ENCODE assay signal across 10 cellular contexts in the genomic region with DNA sequence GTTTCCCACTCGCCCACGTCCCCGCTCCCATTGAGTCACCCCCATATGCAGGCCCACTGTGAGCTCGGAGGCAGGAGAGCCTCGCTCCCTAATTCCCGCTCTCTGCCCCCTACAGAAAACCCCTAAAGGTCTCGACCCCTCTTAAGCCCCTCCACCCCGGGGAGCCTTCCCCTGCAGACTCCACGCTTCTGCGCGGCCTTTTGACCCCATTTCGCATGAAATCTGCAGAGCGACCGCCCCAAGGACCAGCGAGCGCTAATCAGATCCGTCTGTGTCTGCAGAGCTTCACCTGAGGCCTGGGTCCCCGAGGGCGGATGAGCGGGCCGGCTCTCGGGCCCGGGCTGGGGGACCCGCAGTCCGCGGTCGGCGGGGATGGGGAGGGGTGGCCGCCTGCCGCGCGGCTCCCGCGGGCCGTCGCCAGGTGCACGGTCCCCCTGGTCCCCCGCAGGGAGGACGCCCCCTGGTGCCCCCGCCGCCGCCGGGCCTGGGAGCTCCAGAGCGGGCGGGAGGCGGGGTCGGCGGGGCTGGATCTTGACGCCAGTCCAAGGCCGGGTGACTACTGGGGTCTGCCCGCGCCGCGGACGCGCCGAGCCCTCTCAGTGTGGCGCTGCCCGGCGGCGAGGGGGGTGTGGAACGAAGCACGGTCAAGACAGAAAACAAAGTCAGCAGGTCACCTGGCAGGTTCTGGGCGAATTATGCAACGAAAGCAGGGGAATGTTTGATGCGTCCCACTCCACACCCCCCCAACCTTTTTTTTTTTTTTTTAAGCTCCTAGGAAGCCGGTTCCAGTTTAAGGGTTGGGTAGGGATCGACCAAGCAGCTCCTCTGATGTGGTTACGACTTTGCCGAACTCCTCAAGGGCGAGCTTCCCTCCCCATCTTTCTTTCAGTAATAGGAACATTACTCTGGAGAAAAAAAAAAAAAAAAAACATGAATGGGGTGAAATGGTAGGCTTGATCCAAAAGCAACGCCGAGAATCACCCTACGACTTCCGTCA. TPM values are rescaled to one million over a fixed set of nuclear protein-coding genes. Genes with fewer than 3 reads are reported as not detected.
DNase-seq lines count a peak whose midpoint lies in the region; ATAC-seq, FAIRE-seq and TF ChIP-seq lines count a peak whose summit lies in the region.
"Had no signal": no experiment of that assay in that cellular context is flagged by ENCODE, and none has a peak within 500 bp of the region (broad histone marks: within the 10 kb centered on the region; RNA-seq: fewer than 3 reads in every experiment).

No MANE protein-coding gene starts in this region.

- POLR2A ChIA-PET in H1 (lab: Charles Lee; ENCODE audit: partially characterized antibody): interaction anchor here (1.1 to 2.6 kb wide), 6 partner anchors 8 to 33 kb away, joined by 3 to 15 read pairs (median 4); partner anchors contain the start of gene BMP4

- no peak for FAIRE-seq in H1 (lab: Jason Lieb, UNC)

- H3K27me3 ChIP-seq in heart left ventricle: peaks cover 0 to 29% (median 8%) of the 10 kb centered on the region in 9 donors
- peaks cover 19 to 56% (median 48%) of the 10 kb centered on the region in 4 experiments for H3K27me3 ChIP-seq in H1 (replicated peaks in 1 of 4; ENCODE audit: control insufficient read depth in 3 of 4, extremely low read depth in 1 of 4, insufficient read depth in 3 of 4, low read length in 3 of 4)
- peaks cover 37% of the 10 kb centered on the region for H3K27me3 ChIP-seq in transverse colon

- no peak overlapping the region for H4K5ac ChIP-seq in H1 (ENCODE audit: insufficient read length, low read depth, low read length)

- TF ChIP-seq RAD21 in H1 (IDR thresholded peaks at IDR 0.05 in 1 of 2, conservative IDR thresholded peaks at IDR 0.05 in 1 of 2; ENCODE audit: low read depth in 2 of 2, low read length in 2 of 2): no peak

- TF ChIP-seq EP300 in H1 (IDR thresholded peaks at IDR 0.05; ENCODE audit: borderline replicate concordance in 1 of 2, low read depth in 2 of 2, low read length in 2 of 2): no peak
- TF ChIP-seq EP300 in transverse colon (IDR thresholded peaks at IDR 0.05; ENCODE audit: low read depth): no peak

- ATAC-seq in left cardiac atrium: peak; percentile 25 to 34
- ATAC-seq in heart left ventricle: no peak
- no peak for ATAC-seq in GM21825 (IDR thresholded peaks at IDR 0.05; ENCODE audit: unreplicated experiment)

- H2BK12ac ChIP-seq in H1 (ENCODE audit: low read depth, low read length): peak overlapping the region; percentile 73; the same call in 1 of the 2 replicates

- no peak overlapping the region for H2BK5ac ChIP-seq in H1 (ENCODE audit: low read depth, low read length)

- H4K20me1 ChIP-seq in H1 (replicated peaks in 1 of 2; ENCODE audit: control insufficient read depth in 1 of 2, insufficient read depth in 2 of 2, low read length in 2 of 2): peaks cover 0 to 3% of the 10 kb centered on the region in 2 experiments

- H3K4me1 ChIP-seq in heart left ventricle (peaks cover 0 to 15% (median 0%) of the 10 kb centered on the region in 12 donors), H1 (replicated peaks in 1 of 4; ENCODE audit: control insufficient read depth in 3 of 4, insufficient read depth in 4 of 4, low read length in 3 of 4) (peaks cover 6 to 27% (median 23%) of the 10 kb centered on the region in 4 experiments), transverse colon (peaks cover 0 to 13% (median 7%) of the 10 kb centered on the region in 4 donors)

- CTCF ChIA-PET in H1 (lab: Charles Lee; ENCODE audit: partially characterized antibody): interaction anchor here (0.6 to 2.6 kb wide), 13 partner anchors 9 to 409 kb away, joined by 3 to 13 read pairs (median 4); partner anchors contain the start of gene BMP4

- intact Hi-C loops in left cardiac atrium (cut with DNase I): no loop called here
- intact Hi-C loops in heart left ventricle (cut with DNase I): no loop called here
- intact Hi-C loops in transverse colon (cut with DNase I; ENCODE audit: low total_unique reads): no loop called here
- intact Hi-C loops in activated T-helper 2 cell treated with anti-CD3 and anti-CD28 coated beads, Interferon-gamma antibody, Interleukin-2, Interleukin-4, amounts not matched to agents 10 μg/mL and 5 μg/mL and 100 μg/mL, durations not matched to agents 14 hours and 24 hours and 36 hours (cut with micrococcal nuclease): no loop called here

- no peak overlapping the region for H2AK5ac ChIP-seq in H1 (ENCODE audit: low read depth, low read length)

- H3K4me2 ChIP-seq in H1 (ENCODE audit: insufficient read depth in 1 of 2, low read depth in 2 of 2, low read length in 2 of 2): peak overlapping the region; percentile 77 to 96

- peaks cover 47% of the 10 kb centered on the region for H3K4me1 Mint-ChIP-seq in mesothelial cell of epicardium
- no peaks in the 10 kb centered on the region for H3K4me1 Mint-ChIP-seq in activated T-helper 2 cell treated with anti-CD3 and anti-CD28 coated beads, Interferon-gamma antibody, Interleukin-2, Interleukin-4, amounts not matched to agents 10 μg/mL and 5 μg/mL and 100 μg/mL, durations not matched to agents 14 hours and 24 hours and 36 hours (ENCODE audit: low read depth)

- no peak overlapping the region for H2AFZ ChIP-seq in H1 (ENCODE audit: low read length)

- H3K9me3 ChIP-seq in heart left ventricle (no peaks in the 10 kb centered on the region), H1 (ENCODE audit: insufficient read depth in 2 of 2, low read depth in 1 of 2, low read length in 1 of 2) (no peaks in the 10 kb centered on the region), transverse colon (no peaks in the 10 kb centered on the region)

- H4K8ac ChIP-seq in H1 (ENCODE audit: extremely low read depth, insufficient read depth, low read length): no peak overlapping the region; the same call in 1 of the 2 replicates

- no peaks in the 10 kb centered on the region for H3K27me3 Mint-ChIP-seq in mesothelial cell of epicardium (ENCODE audit: low read depth)
- H3K27me3 Mint-ChIP-seq in activated T-helper 2 cell treated with anti-CD3 and anti-CD28 coated beads, Interferon-gamma antibody, Interleukin-2, Interleukin-4, amounts not matched to agents 10 μg/mL and 5 μg/mL and 100 μg/mL, durations not matched to agents 14 hours and 24 hours and 36 hours (ENCODE audit: low read depth): peaks cover 67% of the 10 kb centered on the region

- no peak overlapping the region for H3K4ac ChIP-seq in H1 (replicated peaks; ENCODE audit: insufficient read length, low read depth, low read length)

- H3K27ac Mint-ChIP-seq in mesothelial cell of epicardium: no peak overlapping the region
- H3K27ac Mint-ChIP-seq in activated T-helper 2 cell treated with anti-CD3 and anti-CD28 coated beads, Interferon-gamma antibody, Interleukin-2, Interleukin-4, amounts not matched to agents 10 μg/mL and 5 μg/mL and 100 μg/mL, durations not matched to agents 14 hours and 24 hours and 36 hours: no peak overlapping the region
- H3K27ac Mint-ChIP-seq: HFFc6 had no signal

- DNase-seq in left cardiac atrium (no peak), heart left ventricle (no peak), H1 (ENCODE audit: low read depth in 1 of 2, low spot score in 2 of 2) (peak in 1 of 2 experiments; percentile 72), mesothelial cell of epicardium (ENCODE audit: low spot score in 2 of 2, unreplicated experiment in 2 of 2) (peak; percentile 39 to 59), transverse colon (no peak), NCI-H146 (lab: John Stamatoyannopoulos, UW) (no peak)
- no peak for DNase-seq in activated T-helper 2 cell treated with anti-CD3 and anti-CD28 coated beads, Interferon-gamma antibody, Interleukin-2, Interleukin-4, amounts not matched to agents 10 μg/mL and 5 μg/mL and 100 μg/mL, durations not matched to agents 14 hours and 24 hours and 36 hours (ENCODE audit: low spot score)
- DNase-seq: HFFc6 had no signal

- H3K4me3 ChIP-seq in heart left ventricle (peak overlapping the region in 2 of 12 donors; percentile 12 to 38), H1 (ENCODE audit: extremely low read depth in 1 of 4, insufficient read depth in 2 of 4, low read depth in 3 of 4, low read length in 4 of 4) (peak overlapping the region; percentile 45 to 67 (median 54)), transverse colon (peak overlapping the region in 3 of 4 donors; percentile 15 to 42 (median 36))

- TF ChIP-seq CTCF in heart left ventricle (IDR thresholded peaks at IDR 0.05): no peak
- TF ChIP-seq CTCF in H1 (IDR thresholded peaks at IDR 0.05; ENCODE audit: control extremely low read depth in 1 of 3, insufficient read depth in 1 of 3, low read depth in 1 of 3, low read length in 3 of 3): no peak
- no peak for TF ChIP-seq CTCF in mesothelial cell of epicardium (IDR thresholded peaks at IDR 0.05; ENCODE audit: unreplicated experiment)
- TF ChIP-seq CTCF in transverse colon (IDR thresholded peaks at IDR 0.05): no peak

- TF ChIP-seq POLR2A in heart left ventricle (IDR thresholded peaks at IDR 0.05) (no peak), H1 (IDR thresholded peaks at IDR 0.05; ENCODE audit: control extremely low read depth in 1 of 2, low read depth in 2 of 2, low read length in 2 of 2) (no peak), transverse colon (IDR thresholded peaks at IDR 0.05) (no peak)

- no peak overlapping the region; the same call in 1 of the 2 replicates for H3K18ac ChIP-seq in H1 (ENCODE audit: extremely low read depth, low read length)

- H3K36me3 Mint-ChIP-seq in mesothelial cell of epicardium: peaks cover 11% of the 10 kb centered on the region
- peaks cover 6% of the 10 kb centered on the region for H3K36me3 Mint-ChIP-seq in activated T-helper 2 cell treated with anti-CD3 and anti-CD28 coated beads, Interferon-gamma antibody, Interleukin-2, Interleukin-4, amounts not matched to agents 10 μg/mL and 5 μg/mL and 100 μg/mL, durations not matched to agents 14 hours and 24 hours and 36 hours (ENCODE audit: low read depth)

- peak overlapping the region; percentile 72 for H3K4me3 Mint-ChIP-seq in mesothelial cell of epicardium
- no peak overlapping the region for H3K4me3 Mint-ChIP-seq in activated T-helper 2 cell treated with anti-CD3 and anti-CD28 coated beads, Interferon-gamma antibody, Interleukin-2, Interleukin-4, amounts not matched to agents 10 μg/mL and 5 μg/mL and 100 μg/mL, durations not matched to agents 14 hours and 24 hours and 36 hours (ENCODE audit: low read depth)
- H3K4me3 Mint-ChIP-seq: HFFc6 had no signal

- peaks cover 11% of the 10 kb centered on the region for H3K23me2 ChIP-seq in H1 (ENCODE audit: low read depth, low read length)

- H3K36me3 ChIP-seq in heart left ventricle (peaks cover 0 to 31% (median 9%) of the 10 kb centered on the region in 9 donors), H1 (ENCODE audit: control insufficient read depth in 2 of 4, insufficient read depth in 4 of 4, low read length in 3 of 4) (peaks cover 0 to 10% (median 2%) of the 10 kb centered on the region in 4 experiments; a peak in 2 of 8 replicates), transverse colon (no peaks in the 10 kb centered on the region)

- WGBS in heart left ventricle, 4 donors: 30 to 51% (median 45%) methylated on average over 45 to 75 of the region's 75 CpGs
- WGBS in H1 (ENCODE audit: extremely low coverage in 1 of 2, insufficient coverage in 1 of 2, insufficient read length in 1 of 2, insufficient replicate concordance in 2 of 2, low coverage in 1 of 2, low lambda C conversion rate in 2 of 2, missing lambda C conversion rate in 1 of 2), 2 experiments: 2% methylated on average over 44 of the region's 75 CpGs; no CpG with 5 or more reads in 1 of the 2 experiments
- 29 to 49% methylated on average over 7 to 65 of the region's 75 CpGs for WGBS in transverse colon (ENCODE audit: low coverage in 1 of 2), 2 donors

- in situ Hi-C loops in transverse colon (cut with MboI; ENCODE audit: low pct_ligation_motif_present in 1 of 4, low pct_unique_long_range_greater_than_20kb in 1 of 4, low sequenced_read_pairs in 3 of 4): no loop called here

- no peak overlapping the region for H2BK15ac ChIP-seq in H1 (ENCODE audit: low read length)

- H3K79me1 ChIP-seq in H1 (ENCODE audit: low read depth, low read length): no peaks in the 10 kb centered on the region

- H3K56ac ChIP-seq in H1 (replicated peaks; ENCODE audit: insufficient read length, low read depth, low read length): no peak overlapping the region

- H3K79me2 ChIP-seq in H1 (ENCODE audit: control insufficient read depth in 1 of 2, insufficient read depth in 2 of 2, low read length in 2 of 2): no peaks in the 10 kb centered on the region

- no peak overlapping the region for H4K91ac ChIP-seq in H1 (replicated peaks; ENCODE audit: insufficient read length, low read length)

- H2BK20ac ChIP-seq in H1 (ENCODE audit: low read length): no peak overlapping the region

- H3K27ac ChIP-seq in heart left ventricle (no peak overlapping the region), H1 (ENCODE audit: low read depth, low read length) (no peak overlapping the region), transverse colon (no peak overlapping the region)

- no peak overlapping the region for H3K14ac ChIP-seq in H1 (ENCODE audit: insufficient read length)

- no peaks in the 10 kb centered on the region for H3K9me3 Mint-ChIP-seq in mesothelial cell of epicardium
- no peaks in the 10 kb centered on the region for H3K9me3 Mint-ChIP-seq in activated T-helper 2 cell treated with anti-CD3 and anti-CD28 coated beads, Interferon-gamma antibody, Interleukin-2, Interleukin-4, amounts not matched to agents 10 μg/mL and 5 μg/mL and 100 μg/mL, durations not matched to agents 14 hours and 24 hours and 36 hours
- H3K9me3 Mint-ChIP-seq: HFFc6 had no signal

- no peak overlapping the region for H2BK120ac ChIP-seq in H1 (replicated peaks; ENCODE audit: low read depth, low read length)

- no peak overlapping the region for H3K23ac ChIP-seq in H1 (ENCODE audit: insufficient read length)

- H3K9ac ChIP-seq in H1 (replicated peaks in 1 of 4; ENCODE audit: extremely low read depth in 1 of 4, low read depth in 3 of 4, low read length in 3 of 4): no peak overlapping the region

RNA-seq across cellular contexts. Expression of gene BMP4, which starts 9.9 kb away (rescaled TPM):
- total RNA-seq in left cardiac atrium (10 to 100 TPM in 1 of 2 donors, 1 to 10 TPM in 1; 9.2 to 12.5 TPM), heart left ventricle (10 to 100 TPM in 2 of 9 donors, 1 to 10 TPM in 7; 3.7 to 18.4 (median 6.1) TPM), mesothelial cell of epicardium (27.6 to 35.2 TPM (median 34.2 TPM) in 3 replicates), transverse colon (10 to 100 TPM in 3 of 4 donors, 1 to 10 TPM in 1; 7.2 to 56.5 (median 12.4) TPM)
- polyA plus RNA-seq in heart left ventricle (1 to 10 TPM; 3.1 to 3.8 TPM), H1 (2011; rRNA removed) (2.3 and 4.2 TPM in 2 replicates)
- total RNA-seq in H1 (2021; fragmentation: NEBNext Ultra II Directional; extraction: Animal tissue kit (Norgen Biotek cat#: 25700)): 5.4 and 5.9 TPM in 2 replicates
- 3.7 TPM for polyA plus RNA-seq in H1 (2011; cell fraction: cytosol; rRNA removed)
- 3.4 TPM for polyA plus RNA-seq in H1 (2011; cell fraction: nucleus; rRNA removed)
- polyA plus RNA-seq in H1 (2012, experiment 1 of 2): 2.7 to 4.9 TPM (median 3.5 TPM) in 4 replicates
- 3.0 TPM for polyA plus RNA-seq in H1 (2012, experiment 2 of 2)
- polyA plus RNA-seq in H1 (2013, experiment 1 of 2): 4.2 TPM
- 4.5 TPM for polyA plus RNA-seq in H1 (2013, experiment 2 of 2)
- polyA minus RNA-seq in H1 (2011; rRNA and poly(A)+ RNA removed): 2.0 and 3.6 TPM in 2 replicates
- polyA minus RNA-seq in H1 (2011; cell fraction: cytosol; rRNA and poly(A)+ RNA removed): 3.2 TPM
- polyA minus RNA-seq in H1 (2011; cell fraction: nucleus; rRNA and poly(A)+ RNA removed): 3.0 TPM
- not detected in 2 replicates for total RNA-seq in activated T-helper 2 cell treated with anti-CD3 and anti-CD28 coated beads, Interferon-gamma antibody, Interleukin-2, Interleukin-4, amounts not matched to agents 10 μg/mL and 5 μg/mL and 100 μg/mL, durations not matched to agents 14 hours and 24 hours and 36 hours
- total RNA-seq: OCI-LY7 had no signal

Comparison
In these comparisons a context has a peak if more than half of its experiments do, and no peak if none do; other contexts are left out.
1. ATAC-seq: peak in left cardiac atrium (2 of 2); none in heart left ventricle (0 of 4) and GM21825 (single experiment).
2. DNase-seq: peak in mesothelial cell of epicardium (2 of 2); none in left cardiac atrium (single experiment), heart left ventricle (0 of 5), transverse colon (single experiment), NCI-H146 (single experiment) and activated T-helper 2 cell treated with anti-CD3 and anti-CD28 coated beads, Interferon-gamma antibody, Interleukin-2, Interleukin-4, amounts not matched to agents 10 μg/mL and 5 μg/mL and 100 μg/mL, durations not matched to agents 14 hours and 24 hours and 36 hours (single experiment).